8 cellular contexts compared by ENCODE assay signal in genomic region chr3:53254190-53254809, GRCh38. TPM values are rescaled to one million over a fixed set of nuclear protein-coding genes. Genes with fewer than 3 reads are reported as not detected.
DNase-seq lines count a peak whose midpoint lies in the region; ATAC-seq, FAIRE-seq and TF ChIP-seq lines count a peak whose summit lies in the region.

No MANE protein-coding gene starts in this region.

- H3K36me3 Mint-ChIP-seq in CD4-positive, alpha-beta T cell (ENCODE audit: low read depth) = peaks cover 8% of the 10 kb centered on the region
- peaks cover 17% of the 10 kb centered on the region for H3K36me3 Mint-ChIP-seq in activated CD8-positive, alpha-beta T cell treated with anti-CD3 and anti-CD28 coated beads, Interleukin-2, amount 10 ng/mL, durations not matched to agents 7 days and 5 days (ENCODE audit: low read depth)

- no peak for TF ChIP-seq CTCF in CD4-positive, alpha-beta T cell (IDR thresholded peaks at IDR 0.05)
- TF ChIP-seq CTCF in HCT116 (IDR thresholded peaks at IDR 0.05 in 2 of 3, conservative IDR thresholded peaks at IDR 0.05 in 1 of 3; ENCODE audit: borderline replicate concordance in 1 of 3, insufficient read depth in 1 of 3, low read depth in 2 of 3, low read length in 2 of 3) = no peak
- no peak for TF ChIP-seq CTCF in heart left ventricle (IDR thresholded peaks at IDR 0.05)
- TF ChIP-seq CTCF in prostate gland (IDR thresholded peaks at IDR 0.05) = no peak

- no peak for ATAC-seq in CD4-positive, alpha-beta T cell (ENCODE audit: poor library complexity)
- ATAC-seq in HCT116 = peak; percentile 1; the same call in 1 of the 2 replicates
- ATAC-seq in activated CD8-positive, alpha-beta T cell treated with anti-CD3 and anti-CD28 coated beads, Interleukin-2, amount 10 ng/mL, durations not matched to agents 7 days and 5 days = peak; percentile 4
- peak in 3 of 4 donors; percentile 1 to 15 (median 2) for ATAC-seq in heart left ventricle

- H3K4me1 Mint-ChIP-seq in CD4-positive, alpha-beta T cell (ENCODE audit: low read depth) = peaks cover 50% of the 10 kb centered on the region
- peaks cover 50% of the 10 kb centered on the region for H3K4me1 Mint-ChIP-seq in activated CD8-positive, alpha-beta T cell treated with anti-CD3 and anti-CD28 coated beads, Interleukin-2, amount 10 ng/mL, durations not matched to agents 7 days and 5 days (ENCODE audit: low read depth)

- no peaks in the 10 kb centered on the region for H3K9me3 ChIP-seq in CD4-positive, alpha-beta T cell (ENCODE audit: control insufficient read depth, low read length)
- H3K9me3 ChIP-seq in HCT116 (ENCODE audit: control insufficient read depth in 1 of 2, insufficient read depth in 1 of 2, low read depth in 1 of 2, low read length in 2 of 2) (no peaks in the 10 kb centered on the region), heart left ventricle (no peaks in the 10 kb centered on the region), prostate gland (no peaks in the 10 kb centered on the region)

- DNase-seq in CD4-positive, alpha-beta T cell = no peak
- DNase-seq in HCT116 (ENCODE audit: low read depth, low spot score) (no peak), heart left ventricle (no peak), prostate gland (ENCODE audit: low spot score) (no peak), hippocampal formation (lab: John Stamatoyannopoulos, UW) (no peak), HTR-8/SVneo (ENCODE audit: insufficient read length, low spot score) (no peak), NCI-H774 (lab: John Stamatoyannopoulos, UW) (no peak)
- no peak for DNase-seq in activated CD8-positive, alpha-beta T cell treated with anti-CD3 and anti-CD28 coated beads, Interleukin-2, amount 10 ng/mL, durations not matched to agents 7 days and 5 days

- H3K27me3 Mint-ChIP-seq in CD4-positive, alpha-beta T cell = no peaks in the 10 kb centered on the region
- peaks cover 6% of the 10 kb centered on the region for H3K27me3 Mint-ChIP-seq in activated CD8-positive, alpha-beta T cell treated with anti-CD3 and anti-CD28 coated beads, Interleukin-2, amount 10 ng/mL, durations not matched to agents 7 days and 5 days (ENCODE audit: low read depth)

- TF ChIP-seq POLR2A in HCT116 (IDR thresholded peaks at IDR 0.05; ENCODE audit: borderline replicate concordance, extremely low read depth, insufficient read depth, insufficient read length) (no peak), heart left ventricle (IDR thresholded peaks at IDR 0.05) (no peak), prostate gland (IDR thresholded peaks at IDR 0.05) (no peak)

- WGBS in heart left ventricle, 4 donors = 27 to 36% (median 31%) methylated on average over 9 of the region's 9 CpGs
- whole genome bisulfite sequencing in prostate gland = 13% methylated on average over 9 of the region's 9 CpGs

- H3K79me2 ChIP-seq in HCT116 (ENCODE audit: insufficient read depth, low read length) = peaks cover 65% of the 10 kb centered on the region

- intact Hi-C loops in CD4-positive, alpha-beta T cell (cut with DNase I, micrococcal nuclease) = loop anchor here in 1 of 2 experiments (2.0 to 10.0 kb wide), 2 partner anchors 91 to 359 kb away; partner anchors contain the start of gene STIMATE
- intact Hi-C loops in HCT116 (cut with micrococcal nuclease) = no loop called here
- intact Hi-C loops in heart left ventricle (cut with DNase I) = no loop called here
- intact Hi-C loops in prostate gland (cut with DNase I) = no loop called here

- RAD21 ChIA-PET in HCT116 (lab: Charles Lee; ENCODE audit: low non-redundant PET in 1 of 2, low total read pairs in 2 of 2, uncharacterized antibody in 2 of 2, unreplicated experiment in 2 of 2) = interaction anchor here in 1 of 2 experiments (0.6 kb wide), 1 partner anchor 93 kb away, joined by 3 read pairs; the partner anchor contains the start of gene DCP1A

- peaks cover 24% of the 10 kb centered on the region; the same call in 1 of the 2 replicates for H4K20me1 ChIP-seq in HCT116 (ENCODE audit: insufficient read depth)

- peak overlapping the region; percentile 80 for H3K27ac Mint-ChIP-seq in CD4-positive, alpha-beta T cell
- peak overlapping the region; percentile 88 for H3K27ac Mint-ChIP-seq in activated CD8-positive, alpha-beta T cell treated with anti-CD3 and anti-CD28 coated beads, Interleukin-2, amount 10 ng/mL, durations not matched to agents 7 days and 5 days

- no peak overlapping the region for H2AFZ ChIP-seq in HCT116 (ENCODE audit: low read depth, low read length, poor library complexity, severe bottlenecking)

- H3K4me3 ChIP-seq in HCT116 (replicated peaks in 1 of 2; ENCODE audit: low read depth in 1 of 2, low read length in 2 of 2) (peak overlapping the region; percentile 73 to 93), heart left ventricle (peak overlapping the region; percentile 74 to 95 (median 90)), prostate gland (peak overlapping the region; percentile 87 to 88)

- peak overlapping the region; percentile 97 for H3K4me2 ChIP-seq in HCT116 (ENCODE audit: low read length)

- POLR2A ChIA-PET in CD4-positive, alpha-beta T cell (lab: Charles Lee) = interaction anchor here (0.5 to 2.9 kb wide), 3 partner anchors 21 to 93 kb away, joined by 3 to 18 read pairs (median 14); partner anchors contain the start of gene DCP1A
- POLR2A ChIA-PET in HCT116 (lab: Charles Lee) = interaction anchor here (0.6 to 1.7 kb wide), 5 partner anchors 8 to 94 kb away, joined by 3 to 5 read pairs (median 4); partner anchors contain the start of gene DCP1A
- POLR2A ChIA-PET in activated CD8-positive, alpha-beta T cell treated with anti-CD3 and anti-CD28 coated beads, Interleukin-2, amount 10 ng/mL, durations not matched to agents 7 days and 5 days (lab: Charles Lee) = interaction anchor here (0.7 to 2.0 kb wide), 3 partner anchors 11 to 22 kb away, joined by 3 to 6 read pairs (median 3); no protein-coding TSS in a partner anchor

- FAIRE-seq in HTR-8/SVneo (lab: Jason Lieb, UNC) = no peak

- H3K4me3 Mint-ChIP-seq in CD4-positive, alpha-beta T cell = peak overlapping the region; percentile 92
- H3K4me3 Mint-ChIP-seq in activated CD8-positive, alpha-beta T cell treated with anti-CD3 and anti-CD28 coated beads, Interleukin-2, amount 10 ng/mL, durations not matched to agents 7 days and 5 days = peak overlapping the region; percentile 93

- BruUV-seq in HCT116 (replicated peaks; lab: Mats Ljungman, UMichigan) = TSS peak; percentile 48

- H3K27ac ChIP-seq in CD4-positive, alpha-beta T cell (ENCODE audit: low read depth, low read length) = no peak overlapping the region
- H3K27ac ChIP-seq in HCT116 (ENCODE audit: low read depth, low read length) (peak overlapping the region; percentile 92), heart left ventricle (peak overlapping the region; percentile 78 to 97 (median 90)), prostate gland (peak overlapping the region; percentile 79 to 88)

- no peak for TF ChIP-seq RAD21 in HCT116 (IDR thresholded peaks at IDR 0.05; ENCODE audit: low read depth)

- peaks cover 2 to 26% of the 10 kb centered on the region in 2 experiments; a peak in 1 of 4 replicates for H3K36me3 ChIP-seq in HCT116 (ENCODE audit: control insufficient read depth in 1 of 2, insufficient read depth in 2 of 2, low read length in 2 of 2)
- H3K36me3 ChIP-seq in heart left ventricle = no peaks in the 10 kb centered on the region
- no peaks in the 10 kb centered on the region for H3K36me3 ChIP-seq in prostate gland

- peak overlapping the region; percentile 96 for H3K9ac ChIP-seq in HCT116 (ENCODE audit: low read length)

- H3K9me3 Mint-ChIP-seq in CD4-positive, alpha-beta T cell = no peaks in the 10 kb centered on the region
- no peaks in the 10 kb centered on the region for H3K9me3 Mint-ChIP-seq in activated CD8-positive, alpha-beta T cell treated with anti-CD3 and anti-CD28 coated beads, Interleukin-2, amount 10 ng/mL, durations not matched to agents 7 days and 5 days (ENCODE audit: insufficient read depth)

- CTCF ChIA-PET in CD4-positive, alpha-beta T cell (lab: Charles Lee) = no interaction called here
- CTCF ChIA-PET in HCT116 (lab: Charles Lee) = no interaction called here
- CTCF ChIA-PET in activated CD8-positive, alpha-beta T cell treated with anti-CD3 and anti-CD28 coated beads, Interleukin-2, amount 10 ng/mL, durations not matched to agents 7 days and 5 days (lab: Charles Lee) = interaction anchor here (0.6 to 2.3 kb wide), 6 partner anchors 9 to 157 kb away, joined by 3 to 7 read pairs (median 4); no protein-coding TSS in a partner anchor

- H3K9me2 ChIP-seq in HCT116 (ENCODE audit: insufficient read depth) = no peaks in the 10 kb centered on the region

- H3K27me3 ChIP-seq in CD4-positive, alpha-beta T cell (ENCODE audit: control insufficient read depth, insufficient read depth, low read length) = no peaks in the 10 kb centered on the region
- H3K27me3 ChIP-seq in HCT116 (ENCODE audit: insufficient read depth, low read length) (no peaks in the 10 kb centered on the region), heart left ventricle (no peaks in the 10 kb centered on the region), prostate gland (replicated peaks; ENCODE audit: insufficient read depth) (no peaks in the 10 kb centered on the region)

- H3K4me1 ChIP-seq in HCT116 (ENCODE audit: control insufficient read depth in 1 of 2, insufficient read depth in 2 of 2, low read length in 2 of 2) (peaks cover 25 to 56% of the 10 kb centered on the region in 2 experiments), heart left ventricle (peaks cover 0 to 66% (median 39%) of the 10 kb centered on the region in 12 donors), prostate gland (replicated peaks) (no peaks in the 10 kb centered on the region)

TF ChIP-seq in HCT116, 20 proteins besides CTCF, POLR2A, EP300 and RAD21 (continues in another document):
- no peak for TF ChIP-seq ATF3 (IDR thresholded peaks at IDR 0.05)
- TF ChIP-seq EZH2phosphoT487 (IDR thresholded peaks at IDR 0.05; ENCODE audit: borderline replicate concordance) = no peak
- TF ChIP-seq POLR2AphosphoS5 (IDR thresholded peaks at IDR 0.05; ENCODE audit: low read depth, low read length) = no peak
- no peak for TF ChIP-seq EGR1 (IDR thresholded peaks at IDR 0.05; ENCODE audit: low read depth)
- TF ChIP-seq ZFX (IDR thresholded peaks at IDR 0.05) = no peak
- no peak for TF ChIP-seq TCF7L2 (IDR thresholded peaks at IDR 0.05; ENCODE audit: borderline replicate concordance, extremely low read depth, insufficient read depth, insufficient read length)
- TF ChIP-seq SRF (IDR thresholded peaks at IDR 0.05; ENCODE audit: low read depth) = no peak

RNA-seq across cellular contexts. Expression of gene TKT, which starts 1.5 kb away (rescaled TPM):
- 100 to 1,000 TPM in 1 of 2 experiments, 10 to 100 TPM in 1; 91.5 to 103 TPM for total RNA-seq in CD4-positive, alpha-beta T cell
- total RNA-seq in HCT116 (2021; ENCODE audit: unreplicated experiment) (634 TPM), heart left ventricle (100 to 1,000 TPM in 1 of 9 donors, 10 to 100 TPM in 8; 20.6 to 111 (median 36.6) TPM), prostate gland (100 to 1,000 TPM; 187 to 226 TPM)
- polyA plus RNA-seq in HCT116 (2012) = 697 and 731 TPM in 2 replicates
- 100 to 1,000 TPM; 315 to 323 TPM for total RNA-seq in activated CD8-positive, alpha-beta T cell treated with anti-CD3 and anti-CD28 coated beads, Interleukin-2, amount 10 ng/mL, durations not matched to agents 7 days and 5 days
- 100 to 1,000 TPM in 1 of 2 donors, 10 to 100 TPM in 1; 23.8 to 111 TPM for polyA plus RNA-seq in heart left ventricle
